1 cellular context compared by ENCODE assay signal in the genomic region with DNA sequence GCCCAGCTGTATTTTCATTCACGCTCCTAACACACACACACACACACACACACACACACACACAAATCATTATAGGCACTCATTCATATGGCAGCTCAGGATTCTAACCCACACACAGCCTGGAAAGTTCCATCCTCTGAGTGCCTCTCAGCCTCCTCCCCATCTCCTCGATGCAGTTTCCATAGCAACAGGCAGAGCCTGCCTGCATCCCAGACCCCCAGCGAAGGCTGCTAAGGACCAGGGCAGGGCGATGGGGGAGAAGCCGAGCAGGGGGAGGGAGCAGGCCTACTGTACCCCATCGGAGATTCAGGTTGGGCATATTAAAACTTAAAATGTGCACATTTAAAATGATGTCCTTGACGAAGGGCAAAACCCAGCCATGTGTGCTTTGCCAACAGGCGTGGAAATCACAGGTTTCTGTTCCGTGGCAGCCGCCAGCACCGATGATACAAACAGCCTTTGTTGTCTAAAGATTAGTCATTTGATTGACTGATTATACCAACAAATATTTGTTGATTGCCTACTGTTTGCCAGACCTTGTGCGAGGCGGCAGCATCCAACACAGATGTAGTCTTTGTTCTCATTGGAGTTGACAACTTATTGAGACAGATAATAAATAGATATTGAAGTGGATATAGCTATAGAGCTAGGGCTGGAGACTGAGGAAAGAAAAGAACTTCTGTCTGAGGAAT.
TF ChIP-seq lines count a peak whose summit lies in the region.

No MANE protein-coding gene starts in this region.

TF ChIP-seq in HepG2, 621 proteins besides CTCF, POLR2A, EP300 and RAD21 (continued from another document and continues in another):
- TF ChIP-seq NFAT5 (CRISPR knock-in tag; IDR thresholded peaks at IDR 0.05) = no peak
- TF ChIP-seq ZNF205 (CRISPR knock-in tag; IDR thresholded peaks at IDR 0.05) = no peak
- TF ChIP-seq, protein P1, sequence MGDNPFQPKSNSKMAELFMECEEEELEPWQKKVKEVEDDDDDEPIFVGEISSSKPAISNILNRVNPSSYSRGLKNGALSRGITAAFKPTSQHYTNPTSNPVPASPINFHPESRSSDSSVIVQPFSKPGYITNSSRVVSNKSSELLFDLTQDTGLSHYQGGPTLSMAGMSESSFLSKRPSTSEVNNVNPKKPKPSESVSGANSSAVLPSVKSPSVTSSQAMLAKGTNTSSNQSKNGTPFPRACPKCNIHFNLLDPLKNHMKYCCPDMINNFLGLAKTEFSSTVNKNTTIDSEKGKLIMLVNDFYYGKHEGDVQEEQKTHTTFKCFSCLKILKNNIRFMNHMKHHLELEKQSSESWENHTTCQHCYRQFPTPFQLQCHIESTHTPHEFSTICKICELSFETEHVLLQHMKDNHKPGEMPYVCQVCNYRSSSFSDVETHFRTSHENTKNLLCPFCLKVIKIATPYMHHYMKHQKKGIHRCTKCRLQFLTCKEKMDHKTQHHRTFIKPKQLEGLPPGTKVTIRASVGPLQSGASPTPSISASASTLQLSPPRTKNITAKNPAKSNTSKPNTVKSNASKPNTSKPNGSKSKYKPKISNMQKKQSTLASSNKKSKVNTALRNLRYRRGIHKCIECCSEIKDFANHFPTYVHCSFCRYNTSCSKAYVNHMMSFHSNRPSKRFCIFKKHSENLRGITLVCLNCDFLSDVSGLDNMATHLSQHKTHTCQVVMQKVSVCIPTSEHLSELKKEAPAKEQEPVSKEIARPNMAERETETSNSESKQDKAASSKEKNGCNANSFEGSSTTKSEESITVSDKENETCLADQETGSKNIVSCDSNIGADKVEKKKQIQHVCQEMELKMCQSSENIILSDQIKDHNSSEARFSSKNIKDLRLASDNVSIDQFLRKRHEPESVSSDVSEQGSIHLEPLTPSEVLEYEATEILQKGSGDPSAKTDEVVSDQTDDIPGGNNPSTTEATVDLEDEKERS (CRISPR knock-in tag; IDR thresholded peaks at IDR 0.05) = no peak
- TF ChIP-seq HNRNPK (IDR thresholded peaks at IDR 0.05; ENCODE audit: low read depth, low read length, poor library complexity, severe bottlenecking) = no peak
- TF ChIP-seq, protein P2, sequence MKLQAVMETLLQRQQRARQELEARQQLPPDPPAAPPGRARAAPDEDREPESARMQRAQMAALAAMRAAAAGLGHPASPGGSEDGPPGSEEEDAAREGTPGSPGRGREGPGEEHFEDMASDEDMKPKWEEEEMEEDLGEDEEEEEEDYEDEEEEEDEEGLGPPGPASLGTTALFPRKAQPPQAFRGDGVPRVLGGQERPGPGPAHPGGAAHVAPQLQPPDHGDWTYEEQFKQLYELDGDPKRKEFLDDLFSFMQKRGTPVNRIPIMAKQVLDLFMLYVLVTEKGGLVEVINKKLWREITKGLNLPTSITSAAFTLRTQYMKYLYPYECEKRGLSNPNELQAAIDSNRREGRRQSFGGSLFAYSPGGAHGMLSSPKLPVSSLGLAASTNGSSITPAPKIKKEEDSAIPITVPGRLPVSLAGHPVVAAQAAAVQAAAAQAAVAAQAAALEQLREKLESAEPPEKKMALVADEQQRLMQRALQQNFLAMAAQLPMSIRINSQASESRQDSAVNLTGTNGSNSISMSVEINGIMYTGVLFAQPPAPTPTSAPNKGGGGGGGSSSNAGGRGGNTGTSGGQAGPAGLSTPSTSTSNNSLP (IDR thresholded peaks at IDR 0.05; ENCODE audit: low read depth, low read length) = peak; percentile 78
- TF ChIP-seq, protein P3, sequence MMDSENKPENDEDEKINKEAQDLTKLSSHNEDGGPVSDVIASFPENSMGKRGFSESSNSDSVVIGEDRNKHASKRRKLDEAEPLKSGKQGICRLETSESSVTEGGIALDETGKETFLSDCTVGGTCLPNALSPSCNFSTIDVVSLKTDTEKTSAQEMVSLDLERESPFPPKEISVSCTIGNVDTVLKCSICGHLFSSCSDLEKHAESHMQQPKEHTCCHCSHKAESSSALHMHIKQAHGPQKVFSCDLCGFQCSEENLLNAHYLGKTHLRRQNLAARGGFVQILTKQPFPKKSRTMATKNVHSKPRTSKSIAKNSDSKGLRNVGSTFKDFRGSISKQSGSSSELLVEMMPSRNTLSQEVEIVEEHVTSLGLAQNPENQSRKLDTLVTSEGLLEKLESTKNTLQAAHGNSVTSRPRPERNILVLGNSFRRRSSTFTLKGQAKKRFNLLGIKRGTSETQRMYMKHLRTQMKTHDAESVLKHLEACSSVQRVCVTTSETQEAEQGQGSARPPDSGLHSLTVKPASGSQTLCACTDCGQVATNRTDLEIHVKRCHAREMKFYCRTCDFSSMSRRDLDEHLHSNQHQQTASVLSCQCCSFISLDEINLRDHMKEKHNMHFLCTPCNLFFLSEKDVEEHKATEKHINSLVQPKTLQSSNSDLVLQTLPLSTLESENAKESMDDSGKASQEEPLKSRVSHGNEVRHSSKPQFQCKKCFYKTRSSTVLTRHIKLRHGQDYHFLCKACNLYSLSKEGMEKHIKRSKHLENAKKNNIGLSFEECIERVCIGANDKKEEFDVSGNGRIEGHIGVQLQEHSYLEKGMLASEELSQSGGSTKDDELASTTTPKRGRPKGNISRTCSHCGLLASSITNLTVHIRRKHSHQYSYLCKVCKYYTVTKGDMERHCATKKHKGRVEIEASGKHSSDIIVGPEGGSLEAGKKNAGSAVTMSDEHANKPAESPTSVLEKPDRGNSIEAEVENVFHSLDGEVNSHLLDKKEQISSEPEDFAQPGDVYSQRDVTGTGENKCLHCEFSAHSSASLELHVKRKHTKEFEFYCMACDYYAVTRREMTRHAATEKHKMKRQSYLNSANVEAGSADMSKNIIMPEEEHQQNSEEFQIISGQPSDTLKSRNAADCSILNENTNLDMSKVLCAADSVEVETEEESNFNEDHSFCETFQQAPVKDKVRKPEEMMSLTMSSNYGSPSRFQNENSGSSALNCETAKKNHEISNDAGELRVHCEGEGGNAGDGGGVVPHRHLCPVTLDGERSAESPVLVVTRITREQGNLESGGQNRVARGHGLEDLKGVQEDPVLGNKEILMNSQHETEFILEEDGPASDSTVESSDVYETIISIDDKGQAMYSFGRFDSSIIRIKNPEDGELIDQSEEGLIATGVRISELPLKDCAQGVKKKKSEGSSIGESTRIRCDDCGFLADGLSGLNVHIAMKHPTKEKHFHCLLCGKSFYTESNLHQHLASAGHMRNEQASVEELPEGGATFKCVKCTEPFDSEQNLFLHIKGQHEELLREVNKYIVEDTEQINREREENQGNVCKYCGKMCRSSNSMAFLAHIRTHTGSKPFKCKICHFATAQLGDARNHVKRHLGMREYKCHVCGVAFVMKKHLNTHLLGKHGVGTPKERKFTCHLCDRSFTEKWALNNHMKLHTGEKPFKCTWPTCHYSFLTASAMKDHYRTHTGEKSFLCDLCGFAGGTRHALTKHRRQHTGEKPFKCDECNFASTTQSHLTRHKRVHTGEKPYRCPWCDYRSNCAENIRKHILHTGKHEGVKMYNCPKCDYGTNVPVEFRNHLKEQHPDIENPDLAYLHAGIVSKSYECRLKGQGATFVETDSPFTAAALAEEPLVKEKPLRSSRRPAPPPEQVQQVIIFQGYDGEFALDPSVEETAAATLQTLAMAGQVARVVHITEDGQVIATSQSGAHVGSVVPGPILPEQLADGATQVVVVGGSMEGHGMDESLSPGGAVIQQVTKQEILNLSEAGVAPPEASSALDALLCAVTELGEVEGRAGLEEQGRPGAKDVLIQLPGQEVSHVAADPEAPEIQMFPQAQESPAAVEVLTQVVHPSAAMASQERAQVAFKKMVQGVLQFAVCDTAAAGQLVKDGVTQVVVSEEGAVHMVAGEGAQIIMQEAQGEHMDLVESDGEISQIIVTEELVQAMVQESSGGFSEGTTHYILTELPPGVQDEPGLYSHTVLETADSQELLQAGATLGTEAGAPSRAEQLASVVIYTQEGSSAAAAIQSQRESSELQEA (CRISPR knock-in tag; IDR thresholded peaks at IDR 0.05; ENCODE audit: not compliant biosample characterization) = no peak
- TF ChIP-seq KDM5A (IDR thresholded peaks at IDR 0.05; ENCODE audit: borderline replicate concordance, low read length) = no peak
- no peak for TF ChIP-seq RFXANK (CRISPR knock-in tag; IDR thresholded peaks at IDR 0.05)
- TF ChIP-seq ZMYM3 (CRISPR knock-in tag; IDR thresholded peaks at IDR 0.05) = no peak
- peak; percentile 59; the same call in 1 of the 2 replicates for TF ChIP-seq HDAC1 (CRISPR knock-in tag; IDR thresholded peaks at IDR 0.05)
- no peak for TF ChIP-seq DMAP1 (CRISPR knock-in tag; IDR thresholded peaks at IDR 0.05)
- no peak for TF ChIP-seq ZNF260 (CRISPR knock-in tag; IDR thresholded peaks at IDR 0.05; ENCODE audit: borderline replicate concordance, low read depth)
- peak; percentile 59; the same call in 1 of the 2 replicates for TF ChIP-seq FOXO1 (CRISPR knock-in tag; IDR thresholded peaks at IDR 0.05)
- TF ChIP-seq ZNF569 (CRISPR knock-in tag; IDR thresholded peaks at IDR 0.05; ENCODE audit: borderline replicate concordance) = no peak
- peak; percentile 82; the same call in 1 of the 2 replicates for TF ChIP-seq TBX3 (IDR thresholded peaks at IDR 0.05; ENCODE audit: borderline replicate concordance)
- no peak for TF ChIP-seq ASH2L (IDR thresholded peaks at IDR 0.05; ENCODE audit: insufficient read length, low read depth, low read length)
- TF ChIP-seq DNMT3B (CRISPR knock-in tag; conservative IDR thresholded peaks at IDR 0.05) = no peak
- peak; percentile 44; the same call in 1 of the 2 replicates for TF ChIP-seq MEIS1 (CRISPR knock-in tag; IDR thresholded peaks at IDR 0.05; ENCODE audit: borderline replicate concordance)
- no peak for TF ChIP-seq ZNF563 (CRISPR knock-in tag; IDR thresholded peaks at IDR 0.05)
- no peak for TF ChIP-seq U2AF2 (IDR thresholded peaks at IDR 0.05; ENCODE audit: low read depth, low read length)
- TF ChIP-seq KLF15 (CRISPR knock-in tag; IDR thresholded peaks at IDR 0.05; ENCODE audit: borderline replicate concordance) = no peak
- no peak for TF ChIP-seq ZNF44 (CRISPR knock-in tag; IDR thresholded peaks at IDR 0.05)
- TF ChIP-seq TFAP4 (IDR thresholded peaks at IDR 0.05; ENCODE audit: borderline replicate concordance, low read depth) = no peak
- TF ChIP-seq GZF1 (CRISPR knock-in tag; IDR thresholded peaks at IDR 0.05) = no peak
- TF ChIP-seq SKI (IDR thresholded peaks at IDR 0.05; ENCODE audit: partially characterized antibody) = peak; percentile 43
- no peak for TF ChIP-seq ZNF740 (CRISPR knock-in tag; IDR thresholded peaks at IDR 0.05)
- no peak for TF ChIP-seq GLI4 (CRISPR knock-in tag; IDR thresholded peaks at IDR 0.05; ENCODE audit: borderline replicate concordance)
- TF ChIP-seq PAWR (CRISPR knock-in tag; IDR thresholded peaks at IDR 0.05; ENCODE audit: borderline replicate concordance) = no peak
- TF ChIP-seq NR2F6 (IDR thresholded peaks at IDR 0.05) = no peak
- no peak for TF ChIP-seq NR2F6 (CRISPR knock-in tag; IDR thresholded peaks at IDR 0.05)
- no peak for TF ChIP-seq SRSF9 (IDR thresholded peaks at IDR 0.05; ENCODE audit: borderline replicate concordance, insufficient read depth, low read depth, low read length, poor library complexity, severe bottlenecking)
- TF ChIP-seq ZSCAN5A (CRISPR knock-in tag; IDR thresholded peaks at IDR 0.05; ENCODE audit: borderline replicate concordance) = no peak
- no peak for TF ChIP-seq ZNF746 (CRISPR knock-in tag; IDR thresholded peaks at IDR 0.05)
